In the genomic region with DNA sequence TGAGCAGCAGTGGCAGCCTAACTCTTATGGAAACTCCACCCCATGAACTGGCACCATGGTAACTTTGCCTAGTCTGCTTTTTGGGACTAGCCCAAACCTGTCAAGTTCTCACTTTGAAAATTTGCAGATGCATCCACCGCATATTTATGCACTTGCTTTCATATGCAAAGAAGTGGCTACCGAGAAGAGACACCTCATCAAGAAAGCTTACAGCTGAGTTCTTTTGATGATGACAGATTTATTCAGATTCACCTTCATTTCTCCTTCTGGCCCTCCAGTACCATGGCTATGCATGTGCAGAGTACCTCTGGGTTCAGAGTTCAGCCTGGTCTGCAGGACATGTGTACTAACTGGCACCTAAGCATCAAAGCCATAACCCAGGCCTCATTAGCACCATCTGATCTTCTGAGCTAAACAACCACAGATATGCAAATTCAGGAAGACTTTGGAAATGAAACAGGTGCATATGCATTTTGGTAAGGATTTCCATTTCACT, we compare ENCODE assay signal across 15 cellular contexts.
DNase-seq lines count a peak whose midpoint lies in the region; ATAC-seq, FAIRE-seq and TF ChIP-seq lines count a peak whose summit lies in the region.
"Had no signal": no experiment of that assay in that cellular context is flagged by ENCODE, and none has a peak within 500 bp of the region (broad histone marks: within the 10 kb centered on the region; RNA-seq: fewer than 3 reads in every experiment).

No MANE protein-coding gene starts in this region.

- H3K27me3 ChIP-seq in GM12878 (replicated peaks in 1 of 2; ENCODE audit: control insufficient read depth in 2 of 2, insufficient read depth in 2 of 2, low read length in 1 of 2), result no peaks in the 10 kb centered on the region

- H3K4me3 ChIP-seq in GM12878, result no peak overlapping the region
- H3K4me3 ChIP-seq: prostate gland had no signal

- in situ Hi-C loops in GM12878 (cut with MboI), result no loop called here

- SMC1A ChIA-PET in GM12878 (lab: Charles Lee; ENCODE audit: uncharacterized antibody, unreplicated experiment), result interaction anchor here (0.6 to 3.3 kb wide), 20 partner anchors 9 to 153 kb away, joined by 3 to 23 read pairs (median 4); no protein-coding TSS in a partner anchor

- CTCF ChIA-PET in GM12878 (lab: Yijun Ruan, JAX), result interaction anchor here (0.8 to 2.8 kb wide), 7 partner anchors 26 to 180 kb away, joined by 3 to 11 read pairs (median 4); no protein-coding TSS in a partner anchor

- no peaks in the 10 kb centered on the region for H3K4me1 ChIP-seq in GM12878 (ENCODE audit: control insufficient read depth, insufficient read depth, low read length)
- H3K4me1 ChIP-seq: prostate gland had no signal

- H3K27ac Mint-ChIP-seq in naive thymus-derived CD8-positive, alpha-beta T cell, result no peak overlapping the region
- H3K27ac Mint-ChIP-seq: activated naive CD8-positive, alpha-beta T cell treated with anti-CD3 and anti-CD28 coated beads for 36 hours; stimulated activated effector memory CD8-positive, alpha-beta T cell treated with anti-CD3 and anti-CD28 coated beads, Interleukin-12 subunit alpha, Interleukin-12 subunit beta, amount 100 ng/mL, for 72 hours had no signal

- H3K9ac ChIP-seq in GM12878 (ENCODE audit: control insufficient read depth, insufficient read depth, low read length), result no peak overlapping the region

- 0 out of 4 replicates have a peak, but pooled peaks of 1 of the 2 experiments have one; percentile 5 for TF ChIP-seq EP300 in GM12878 (IDR thresholded peaks at IDR 0.05; ENCODE audit: borderline replicate concordance in 1 of 2, control insufficient read depth in 1 of 2, low read depth in 2 of 2, low read length in 2 of 2)

- no peaks in the 10 kb centered on the region for H3K79me2 ChIP-seq in GM12878 (ENCODE audit: control insufficient read depth, insufficient read depth, low read length)

- H3K36me3 ChIP-seq in GM12878 (ENCODE audit: control insufficient read depth in 2 of 2, insufficient read depth in 2 of 2, low read length in 1 of 2), result no peaks in the 10 kb centered on the region
- H3K36me3 ChIP-seq: prostate gland had no signal

- H3K9me3 Mint-ChIP-seq in naive thymus-derived CD8-positive, alpha-beta T cell, result peaks cover 0 to 12% (median 0%) of the 10 kb centered on the region in 9 donors

- no peak overlapping the region for H2AFZ ChIP-seq in GM12878 (ENCODE audit: control insufficient read depth, low read depth, low read length)

- intact Hi-C loops in GM12878 (cut with micrococcal nuclease; ENCODE audit: unreplicated experiment), result no loop called here
- intact Hi-C loops in head of caudate nucleus (cut with DNase I), result no loop called here

- no TSS peak for BruUV-seq in GM12878 (replicated peaks; lab: Mats Ljungman, UMichigan)

- no peaks in the 10 kb centered on the region for H3K4me1 Mint-ChIP-seq in naive thymus-derived CD8-positive, alpha-beta T cell
- H3K4me1 Mint-ChIP-seq: activated naive CD8-positive, alpha-beta T cell treated with anti-CD3 and anti-CD28 coated beads for 36 hours; stimulated activated effector memory CD8-positive, alpha-beta T cell treated with anti-CD3 and anti-CD28 coated beads, Interleukin-12 subunit alpha, Interleukin-12 subunit beta, amount 100 ng/mL, for 72 hours had no signal

- H3K36me3 Mint-ChIP-seq in naive thymus-derived CD8-positive, alpha-beta T cell, result no peaks in the 10 kb centered on the region
- H3K36me3 Mint-ChIP-seq: activated naive CD8-positive, alpha-beta T cell treated with anti-CD3 and anti-CD28 coated beads for 36 hours; stimulated activated effector memory CD8-positive, alpha-beta T cell treated with anti-CD3 and anti-CD28 coated beads, Interleukin-12 subunit alpha, Interleukin-12 subunit beta, amount 100 ng/mL, for 72 hours had no signal

- POLR2A ChIA-PET in GM12878 (lab: Charles Lee), result interaction anchor here (1.0 to 3.3 kb wide), 5 partner anchors 12 to 89 kb away, joined by 3 to 15 read pairs (median 4); no protein-coding TSS in a partner anchor
- POLR2A ChIA-PET in naive thymus-derived CD8-positive, alpha-beta T cell (lab: Charles Lee), result no interaction called here

- peak overlapping the region; percentile 43; the same call in 1 of the 2 replicates for H3K4me2 ChIP-seq in GM12878 (ENCODE audit: control insufficient read depth, insufficient read depth)

- no peak for FAIRE-seq in GM12878 (lab: Jason Lieb, UNC)

- WGBS in GM12878 (ENCODE audit: insufficient coverage, insufficient replicate concordance, low lambda C conversion rate, missing lambda C conversion rate), result 2% methylated on average over 2 of the region's 2 CpGs

- ATAC-seq in GM18499 (IDR thresholded peaks at IDR 0.05; ENCODE audit: insufficient read depth, unreplicated experiment) (peak; percentile 73), GM19463 (IDR thresholded peaks at IDR 0.05; ENCODE audit: unreplicated experiment) (peak; percentile 79), HG02973 (IDR thresholded peaks at IDR 0.05; ENCODE audit: unreplicated experiment) (peak; percentile 68), GM12878 (peak; percentile 54), HG03571 (IDR thresholded peaks at IDR 0.05; ENCODE audit: unreplicated experiment) (no peak)
- ATAC-seq in naive thymus-derived CD8-positive, alpha-beta T cell, result no peak
- ATAC-seq: stimulated activated effector memory CD8-positive, alpha-beta T cell treated with anti-CD3 and anti-CD28 coated beads, Interleukin-12 subunit alpha, Interleukin-12 subunit beta, amount 100 ng/mL, for 72 hours had no signal

- H3K9me3 ChIP-seq in GM12878 (replicated peaks; ENCODE audit: control insufficient read depth, insufficient read depth, low read length), result no peaks in the 10 kb centered on the region
- H3K9me3 ChIP-seq: prostate gland had no signal

- no peak for TF ChIP-seq CTCF in GM12878 (IDR thresholded peaks at IDR 0.05 in 2 of 3, conservative IDR thresholded peaks at IDR 0.05 in 1 of 3; ENCODE audit: control insufficient read depth in 2 of 3, extremely low read depth in 1 of 3, insufficient read depth in 1 of 3, low read depth in 3 of 3, low read length in 3 of 3)

- H3K4me3 Mint-ChIP-seq in naive thymus-derived CD8-positive, alpha-beta T cell, result no peak overlapping the region
- H3K4me3 Mint-ChIP-seq: activated naive CD8-positive, alpha-beta T cell treated with anti-CD3 and anti-CD28 coated beads for 36 hours; stimulated activated effector memory CD8-positive, alpha-beta T cell treated with anti-CD3 and anti-CD28 coated beads, Interleukin-12 subunit alpha, Interleukin-12 subunit beta, amount 100 ng/mL, for 72 hours had no signal

- peaks cover 0 to 2% (median 0%) of the 10 kb centered on the region in 5 donors for H3K27me3 Mint-ChIP-seq in naive thymus-derived CD8-positive, alpha-beta T cell
- H3K27me3 Mint-ChIP-seq: activated naive CD8-positive, alpha-beta T cell treated with anti-CD3 and anti-CD28 coated beads for 36 hours had no signal

- no peak for TF ChIP-seq RAD21 in GM12878 (IDR thresholded peaks at IDR 0.05; ENCODE audit: insufficient read depth, low read depth, low read length)

- DNase-seq in GM12878 (ENCODE audit: low read depth, low spot score) (peak; percentile 44), A172 (ENCODE audit: low spot score) (no peak), head of caudate nucleus (no peak)
- no peak for DNase-seq in naive thymus-derived CD8-positive, alpha-beta T cell
- DNase-seq: activated naive CD8-positive, alpha-beta T cell treated with anti-CD3 and anti-CD28 coated beads for 36 hours; DMS79 treated with DMSO at 0.1 percent for 48 hours; NCI-H1092; NCI-H524 treated with DMSO at 0.1 percent for 48 hours; stimulated activated CD4-positive, alpha-beta T cell treated with anti-CD3 and anti-CD28 coated beads, Interleukin-2, amount 100 ng/mL, for 24 hours had no signal

- no peak for TF ChIP-seq POLR2A in GM12878 (IDR thresholded peaks at IDR 0.05; ENCODE audit: low read depth, low read length)

- RAD21 ChIA-PET in GM12878 (lab: Charles Lee; ENCODE audit: unreplicated experiment), result interaction anchor here (1.0 to 2.3 kb wide), 12 partner anchors 12 to 155 kb away, joined by 3 to 15 read pairs (median 4); partner anchors contain the start of gene TENT5A

- H4K20me1 ChIP-seq in GM12878 (ENCODE audit: control insufficient read depth, insufficient read depth), result no peaks in the 10 kb centered on the region

- no peak overlapping the region for H3K27ac ChIP-seq in GM12878 (ENCODE audit: control insufficient read depth, insufficient read depth)
- H3K27ac ChIP-seq: prostate gland had no signal

TF ChIP-seq in GM12878, 131 proteins besides CTCF, POLR2A, EP300 and RAD21 (continues in another document):
- TF ChIP-seq, protein P1, sequence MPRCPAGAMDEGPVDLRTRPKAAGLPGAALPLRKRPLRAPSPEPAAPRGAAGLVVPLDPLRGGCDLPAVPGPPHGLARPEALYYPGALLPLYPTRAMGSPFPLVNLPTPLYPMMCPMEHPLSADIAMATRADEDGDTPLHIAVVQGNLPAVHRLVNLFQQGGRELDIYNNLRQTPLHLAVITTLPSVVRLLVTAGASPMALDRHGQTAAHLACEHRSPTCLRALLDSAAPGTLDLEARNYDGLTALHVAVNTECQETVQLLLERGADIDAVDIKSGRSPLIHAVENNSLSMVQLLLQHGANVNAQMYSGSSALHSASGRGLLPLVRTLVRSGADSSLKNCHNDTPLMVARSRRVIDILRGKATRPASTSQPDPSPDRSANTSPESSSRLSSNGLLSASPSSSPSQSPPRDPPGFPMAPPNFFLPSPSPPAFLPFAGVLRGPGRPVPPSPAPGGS (IDR thresholded peaks at IDR 0.05; ENCODE audit: borderline replicate concordance, insufficient read depth, low read depth, low read length, poor library complexity, severe bottlenecking), result no peak
- TF ChIP-seq ATF3 (IDR thresholded peaks at IDR 0.05; ENCODE audit: borderline replicate concordance, extremely low read depth, low read depth, low read length), result no peak
- no peak for TF ChIP-seq E2F4 (IDR thresholded peaks at IDR 0.05; ENCODE audit: low read depth, low read length)
- TF ChIP-seq CBX5 (IDR thresholded peaks at IDR 0.05; ENCODE audit: low read depth), result no peak

Comparison
In these comparisons a context has a peak if more than half of its experiments do, and no peak if none do; other contexts are left out.
1. ATAC-seq: peak in GM18499 (single experiment), GM19463 (single experiment), HG02973 (single experiment) and GM12878 (single experiment); none in HG03571 (single experiment) and naive thymus-derived CD8-positive, alpha-beta T cell (0 of 2).